In genomic region chr1:247070645-247071044, GRCh38 we compare ENCODE assay signal across 29 cellular contexts.
"Had no signal": no experiment of that assay in that cellular context is flagged by ENCODE, and none has a peak within 500 bp of the region (broad histone marks: within the 10 kb centered on the region; RNA-seq: fewer than 3 reads in every experiment).

No MANE protein-coding gene starts in this region.

- H3K27me3 ChIP-seq: colonic mucosa, dorsolateral prefrontal cortex, esophagus muscularis mucosa, esophagus squamous epithelium, foreskin keratinocyte, gastrocnemius medialis, gastroesophageal sphincter, heart left ventricle, heart right ventricle, hepatocyte had no signal

- ATAC-seq: effector memory CD8-positive, alpha-beta T cell; esophagus mucosa; foreskin keratinocyte; gastrocnemius medialis; gastroesophageal sphincter; heart left ventricle; heart right ventricle had no signal

- H3K27ac Mint-ChIP-seq: dendritic cell treated with granulocyte-macrophage colony-stimulating factor and Interleukin-4, amounts not matched to agents 40 ng/mL and 50 ng/mL, for 4 days; effector memory CD8-positive, alpha-beta T cell; endodermal cell had no signal

- H3K27ac ChIP-seq: colonic mucosa, coronary artery, dorsolateral prefrontal cortex, epithelial cell of prostate, esophagus muscularis mucosa, esophagus squamous epithelium, foreskin keratinocyte, gastrocnemius medialis, gastroesophageal sphincter, heart left ventricle, heart right ventricle, hepatocyte had no signal

- H3K4me1 ChIP-seq: colonic mucosa, esophagus muscularis mucosa, esophagus squamous epithelium, foreskin keratinocyte, gastrocnemius medialis, gastroesophageal sphincter, heart left ventricle, heart right ventricle had no signal

- H3K27me3 Mint-ChIP-seq: dendritic cell treated with granulocyte-macrophage colony-stimulating factor and Interleukin-4, amounts not matched to agents 40 ng/mL and 50 ng/mL, for 4 days; effector memory CD8-positive, alpha-beta T cell had no signal

- DNase-seq: colonic mucosa; cortex of kidney; dermis blood vessel endothelial cell; dorsolateral prefrontal cortex; effector CD4-positive, alpha-beta T cell; effector CD8-positive, alpha-beta T cell; effector memory CD4-positive, alpha-beta T cell; effector memory CD8-positive, alpha-beta T cell; endodermal cell; erythroblast; esophagus squamous epithelium; foreskin fibroblast; foreskin keratinocyte; foreskin melanocyte; gastrocnemius medialis; glutamatergic neuron; head of caudate nucleus; heart left ventricle; heart right ventricle had no signal

- FAIRE-seq: endometrium, endothelial cell of umbilical vein, frontal cortex had no signal

- H3K4me3 Mint-ChIP-seq: dendritic cell treated with granulocyte-macrophage colony-stimulating factor and Interleukin-4, amounts not matched to agents 40 ng/mL and 50 ng/mL, for 4 days; effector memory CD8-positive, alpha-beta T cell; endodermal cell had no signal

- H3K4me3 ChIP-seq: colonic mucosa, coronary artery, dorsolateral prefrontal cortex, esophagus muscularis mucosa, esophagus squamous epithelium, gastrocnemius medialis, gastroesophageal sphincter, heart left ventricle, heart right ventricle, hepatocyte had no signal

- H3K4me2 ChIP-seq: hepatocyte had no signal

- H3K9me3 ChIP-seq: colonic mucosa, esophagus muscularis mucosa, gastrocnemius medialis had no signal

- H2AFZ ChIP-seq: hepatocyte had no signal

- H3K36me3 ChIP-seq: colonic mucosa, esophagus muscularis mucosa, esophagus squamous epithelium, gastrocnemius medialis, gastroesophageal sphincter, heart left ventricle, heart right ventricle had no signal
